ENCODE assay signal across 8 cellular contexts in genomic region chr14:88667555-88668273, GRCh38.
DNase-seq lines count a peak whose midpoint lies in the region; ATAC-seq and TF ChIP-seq lines count a peak whose summit lies in the region.

No MANE protein-coding gene starts in this region.

- no peaks in the 10 kb centered on the region for H3K36me3 Mint-ChIP-seq in MCF 10A (ENCODE audit: insufficient read depth, unreplicated experiment)

- H3K27me3 Mint-ChIP-seq in MCF 10A (ENCODE audit: insufficient read depth, unreplicated experiment), result no peaks in the 10 kb centered on the region

- POLR2A ChIA-PET in MCF 10A (lab: Yijun Ruan, JAX), result interaction anchor here (1.5 to 3.3 kb wide), 3 partner anchors 125 to 201 kb away, joined by 4 to 18 read pairs (median 10); partner anchors contain the start of genes EML5 and TTC8

- H3K4me1 Mint-ChIP-seq in MCF 10A (ENCODE audit: insufficient read depth, unreplicated experiment), result no peaks in the 10 kb centered on the region

- CTCF ChIA-PET in MCF 10A (lab: Yijun Ruan, JAX), result interaction anchor here (0.5 to 7.2 kb wide), 56 partner anchors 10 to 1246 kb away, joined by 3 to 106 read pairs (median 5); partner anchors contain the start of genes EML5 and TTC8

- intact Hi-C loops in MCF 10A (cut with micrococcal nuclease), result loop anchor here (1.0 to 5.0 kb wide), 5 partner anchors 125 to 1250 kb away; partner anchors contain the start of genes EML5 and TTC8

- no TSS peak for BruUV-seq in MCF 10A (replicated peaks; lab: Mats Ljungman, UMichigan)

- TF ChIP-seq CTCF in AG09309 (IDR thresholded peaks at IDR 0.05; ENCODE audit: control insufficient read depth, insufficient read depth, low read depth, low read length, missing control alignments), result peak; percentile 87
- TF ChIP-seq CTCF in MCF 10A (IDR thresholded peaks at IDR 0.05; ENCODE audit: unreplicated experiment), result peak; percentile 84

- H3K4me3 Mint-ChIP-seq in MCF 10A (ENCODE audit: unreplicated experiment), result no peak overlapping the region

- ATAC-seq in GM18861 (IDR thresholded peaks at IDR 0.05; ENCODE audit: unreplicated experiment) (peak; percentile 83), HG03039 (IDR thresholded peaks at IDR 0.05; ENCODE audit: unreplicated experiment) (peak; percentile 69)

- H3K4me3 ChIP-seq in AG09309 (ENCODE audit: control insufficient read depth, low read depth, low read length), result no peak overlapping the region

- H3K9me3 Mint-ChIP-seq in MCF 10A (ENCODE audit: unreplicated experiment), result peaks cover 7% of the 10 kb centered on the region

- no peak overlapping the region for H3K27ac Mint-ChIP-seq in MCF 10A (ENCODE audit: low read depth, unreplicated experiment)

- DNase-seq in AG09309 (ENCODE audit: low read depth) (peak; percentile 41), NCI-H187 treated with DMSO at 0.1 percent for 48 hours (lab: John Stamatoyannopoulos, UW) (peak; percentile 23), T1000 (lab: John Stamatoyannopoulos, UW) (peak; percentile 25), MCF 10A (ENCODE audit: unreplicated experiment) (peak; percentile 87), inferior parietal cortex (ENCODE audit: extremely low spot score) (peak; percentile 87)
- DNase-seq in stimulated activated CD4-positive, alpha-beta T cell treated with anti-CD3 and anti-CD28 coated beads, Interleukin-1b, Interleukin-23, amount 100 ng/mL, for 4 hours (ENCODE audit: low read depth in 2 of 2), result peak; percentile 2 to 25

Comparison
In these comparisons a context has a peak if more than half of its experiments do, and no peak if none do; other contexts are left out.
1. DNase-seq: peak in every context shown above with its lines; median percentile 87 in MCF 10A; 87 in inferior parietal cortex; 41 in AG09309; 25 in T1000; 23 in NCI-H187 treated with DMSO at 0.1 percent for 48 hours; 14 in stimulated activated CD4-positive, alpha-beta T cell treated with anti-CD3 and anti-CD28 coated beads, Interleukin-1b, Interleukin-23, amount 100 ng/mL, for 4 hours.